In genomic region chr9:20043035-20043434, GRCh38 we compare ENCODE assay signal across 8 cellular contexts.
DNase-seq lines count a peak whose midpoint lies in the region; ATAC-seq and TF ChIP-seq lines count a peak whose summit lies in the region.

No MANE protein-coding gene starts in this region.

- no peak overlapping the region for H3K27ac ChIP-seq in suprapubic skin

- no peaks in the 10 kb centered on the region for H3K27me3 Mint-ChIP-seq in type B pancreatic cell

- TF ChIP-seq EP300 in suprapubic skin (IDR thresholded peaks at IDR 0.05): no peak

- no peaks in the 10 kb centered on the region for H3K9me3 Mint-ChIP-seq in type B pancreatic cell

- WGBS in suprapubic skin: 66% methylated on average over 3 of the region's 3 CpGs

- H3K36me3 ChIP-seq in GM06990 (ENCODE audit: control insufficient read depth, insufficient read depth, low read length): no peaks in the 10 kb centered on the region
- no peaks in the 10 kb centered on the region for H3K36me3 ChIP-seq in suprapubic skin

- intact Hi-C loops in Right ventricle myocardium inferior (cut with DNase I): no loop called here

- no peaks in the 10 kb centered on the region for H3K9me3 ChIP-seq in suprapubic skin

- H3K36me3 Mint-ChIP-seq in type B pancreatic cell: no peaks in the 10 kb centered on the region

- no peak for TF ChIP-seq POLR2A in suprapubic skin (IDR thresholded peaks at IDR 0.05)

- no peaks in the 10 kb centered on the region for H3K27me3 ChIP-seq in GM06990 (replicated peaks; ENCODE audit: control insufficient read depth, insufficient read depth, low read length)
- no peaks in the 10 kb centered on the region for H3K27me3 ChIP-seq in suprapubic skin

- H3K4me1 Mint-ChIP-seq in type B pancreatic cell (ENCODE audit: unreplicated experiment): peaks cover 8% of the 10 kb centered on the region

- no peak overlapping the region for H3K4me3 Mint-ChIP-seq in type B pancreatic cell

- peak overlapping the region; percentile 25; the same call in 1 of the 2 replicates for H3K4me3 ChIP-seq in GM06990 (replicated peaks; ENCODE audit: low read depth, low read length)
- no peak overlapping the region for H3K4me3 ChIP-seq in suprapubic skin

- ATAC-seq in GM19438 (IDR thresholded peaks at IDR 0.05; ENCODE audit: low read depth, unreplicated experiment): peak; percentile 67
- peak; percentile 75 for ATAC-seq in HG03135 (IDR thresholded peaks at IDR 0.05; ENCODE audit: unreplicated experiment)
- ATAC-seq in Right ventricle myocardium inferior: no peak

- H3K4me1 ChIP-seq in suprapubic skin: no peaks in the 10 kb centered on the region

- TF ChIP-seq CTCF in GM06990 (IDR thresholded peaks at IDR 0.05; ENCODE audit: insufficient read depth, low read length, poor library complexity, severe bottlenecking) (no peak), suprapubic skin (IDR thresholded peaks at IDR 0.05) (no peak), type B pancreatic cell (conservative IDR thresholded peaks at IDR 0.05) (no peak)

- no peak for DNase-seq in GM06990 (ENCODE audit: extremely low read depth, insufficient read length)
- peak; percentile 23 for DNase-seq in activated naive CD4-positive, alpha-beta T cell treated with anti-CD3 and anti-CD28 coated beads, Interleukin-2, amount 50 U/mL, for 16 hours
- DNase-seq in Right ventricle myocardium inferior (ENCODE audit: missing footprints): no peak
- no peak for DNase-seq in hypothalamus (lab: John Stamatoyannopoulos, UW)
- DNase-seq in suprapubic skin (ENCODE audit: low spot score in 2 of 2): no peak
- no peak for DNase-seq in type B pancreatic cell (ENCODE audit: extremely low spot score, unreplicated experiment)

- no peak overlapping the region for H3K27ac Mint-ChIP-seq in type B pancreatic cell
